Comparison of ENCODE assay signal across 36 cellular contexts in genomic region chr18:63514326-63514725, GRCh38. TPM values are rescaled to one million over a fixed set of nuclear protein-coding genes. Genes with fewer than 3 reads are reported as not detected.
"Had no signal": no experiment of that assay in that cellular context is flagged by ENCODE, and none has a peak within 500 bp of the region (broad histone marks: within the 10 kb centered on the region; RNA-seq: fewer than 3 reads in every experiment).

No MANE protein-coding gene starts in this region.

- H3K36me3 ChIP-seq: brain microvascular endothelial cell, SJCRH30, WERI-Rb-1 had no signal

- H3K4me3 ChIP-seq: PC-9, SJCRH30, SK-N-MC had no signal

- H3K9me3 Mint-ChIP-seq: activated CD4-positive, alpha-beta T cell treated with anti-CD3 and anti-CD28 coated beads, Interleukin-2, amount 10 ng/mL, durations not matched to agents 24 days and 14 days; activated CD8-positive, alpha-beta T cell treated with anti-CD3 and anti-CD28 coated beads for 36 hours; activated naive CD8-positive, alpha-beta T cell treated with anti-CD3 and anti-CD28 coated beads for 36 hours; activated T-cell treated with anti-CD3 and anti-CD28 coated beads, Interleukin-2, amount 50 U/mL, for 72 hours; activated T-helper 17 cell treated with anti-CD3 and anti-CD28 coated beads, Interleukin-2, amount 50 U/mL, for 72 hours had no signal

- H3K4me2 ChIP-seq: PC-9 had no signal

- H3K27me3 ChIP-seq: brain microvascular endothelial cell, SJCRH30 had no signal

- H3K4me1 ChIP-seq: SJCRH30 had no signal

- H3K4me3 Mint-ChIP-seq: activated CD4-positive, alpha-beta T cell treated with anti-CD3 and anti-CD28 coated beads, Interleukin-2, amount 10 ng/mL, durations not matched to agents 24 days and 14 days; activated CD8-positive, alpha-beta T cell treated with anti-CD3 and anti-CD28 coated beads for 36 hours; activated naive CD8-positive, alpha-beta T cell treated with anti-CD3 and anti-CD28 coated beads for 36 hours; activated T-cell treated with anti-CD3 and anti-CD28 coated beads, Interleukin-2, amount 50 U/mL, for 72 hours; activated T-helper 17 cell treated with anti-CD3 and anti-CD28 coated beads, Interleukin-2, amount 50 U/mL, for 72 hours had no signal

- H3K36me3 Mint-ChIP-seq: activated naive CD8-positive, alpha-beta T cell treated with anti-CD3 and anti-CD28 coated beads for 36 hours had no signal

- H3K9me3 ChIP-seq: SJCRH30 had no signal

- H2AFZ ChIP-seq: PC-9 had no signal

- H3K27ac Mint-ChIP-seq: activated CD4-positive, alpha-beta T cell treated with anti-CD3 and anti-CD28 coated beads, Interleukin-2, amount 10 ng/mL, durations not matched to agents 24 days and 14 days; activated CD8-positive, alpha-beta T cell treated with anti-CD3 and anti-CD28 coated beads for 36 hours; activated naive CD8-positive, alpha-beta T cell treated with anti-CD3 and anti-CD28 coated beads for 36 hours; activated T-cell treated with anti-CD3 and anti-CD28 coated beads, Interleukin-2, amount 50 U/mL, for 72 hours; activated T-helper 17 cell treated with anti-CD3 and anti-CD28 coated beads, Interleukin-2, amount 50 U/mL, for 72 hours had no signal

- H3K4me1 Mint-ChIP-seq: activated CD4-positive, alpha-beta T cell treated with anti-CD3 and anti-CD28 coated beads, Interleukin-2, amount 10 ng/mL, durations not matched to agents 24 days and 14 days; activated T-helper 17 cell treated with anti-CD3 and anti-CD28 coated beads, Interleukin-2, amount 50 U/mL, for 72 hours had no signal

- H3K27ac ChIP-seq: brain microvascular endothelial cell, PC-9, SJCRH30, SK-N-MC, WERI-Rb-1 had no signal

- DNase-seq: activated CD4-positive, alpha-beta T cell treated with anti-CD3 and anti-CD28 coated beads, Interleukin-2, amount 50 U/mL, for 4 hours; activated CD8-positive, alpha-beta T cell treated with anti-CD3 and anti-CD28 coated beads for 36 hours; activated effector memory CD4-positive, alpha-beta T cell treated with anti-CD3 and anti-CD28 coated beads, Interleukin-2, amount 50 U/mL, for 16 hours; activated naive CD4-positive, alpha-beta T cell; activated naive CD4-positive, alpha-beta T cell treated with anti-CD3 and anti-CD28 coated beads, Interleukin-2, amount 50 U/mL, for 16 hours; activated naive CD8-positive, alpha-beta T cell treated with anti-CD3 and anti-CD28 coated beads for 36 hours; activated T-cell treated with anti-CD3 and anti-CD28 coated beads, Interleukin-2, amount 50 U/mL, for 1 hour; activated T-cell treated with anti-CD3 and anti-CD28 coated beads, Interleukin-2, amount 50 U/mL, for 72 hours; amniotic stem cell; aorta; brain microvascular endothelial cell; central memory CD4-positive, alpha-beta T cell; NCI-H1092 treated with DMSO at 0.1 percent for 48 hours; NCI-H146; NCI-H187; NCI-H2029 treated with DMSO at 0.1 percent for 48 hours; NCI-H2107; NCI-H226; NCI-H446 treated with DMSO at 0.1 percent for 48 hours; NCI-H524; NCI-H69; PC-9; SHP77; T1000; WERI-Rb-1 had no signal

RNA-seq across cellular contexts. Expression of gene SERPINB12, which starts 27.8 kb away (rescaled TPM):
- total RNA-seq: activated CD4-positive, alpha-beta T cell treated with anti-CD3 and anti-CD28 coated beads, Interleukin-2, amount 10 ng/mL, durations not matched to agents 24 days and 14 days; activated CD8-positive, alpha-beta memory T cell treated with anti-CD3 and anti-CD28 coated beads for 36 hours; activated CD8-positive, alpha-beta T cell treated with anti-CD3 and anti-CD28 coated beads for 36 hours; activated naive CD8-positive, alpha-beta T cell treated with anti-CD3 and anti-CD28 coated beads for 36 hours; activated T-cell treated with anti-CD3 and anti-CD28 coated beads, Interleukin-2, amount 50 U/mL, for 72 hours; activated T-helper 17 cell treated with anti-CD3 and anti-CD28 coated beads, Interleukin-2, amount 50 U/mL, for 72 hours; aorta; cerebellum; M059J; OCI-LY7; PC-9; RPMI7951; SJCRH30; T-helper 1 cell treated with Interleukin-12 subunit alpha and Interleukin-12 subunit beta and Interleukin-4 antibody, amounts not matched to agents 30 ng/mL and 1 ng/mL, for 36 hours; T-helper 2 cell treated with Interferon-gamma antibody and Interleukin-4, amounts not matched to agents 100 ng/mL and 5 ng/mL, for 36 hours had no signal
- polyA plus RNA-seq: aorta had no signal

RNA-seq across cellular contexts. Expression of gene SERPINB5, which starts 37.6 kb away (rescaled TPM):
- total RNA-seq: activated CD4-positive, alpha-beta T cell treated with anti-CD3 and anti-CD28 coated beads, Interleukin-2, amount 10 ng/mL, durations not matched to agents 24 days and 14 days; activated CD8-positive, alpha-beta memory T cell treated with anti-CD3 and anti-CD28 coated beads for 36 hours; activated CD8-positive, alpha-beta T cell treated with anti-CD3 and anti-CD28 coated beads for 36 hours; activated naive CD8-positive, alpha-beta T cell treated with anti-CD3 and anti-CD28 coated beads for 36 hours; activated T-cell treated with anti-CD3 and anti-CD28 coated beads, Interleukin-2, amount 50 U/mL, for 72 hours; activated T-helper 17 cell treated with anti-CD3 and anti-CD28 coated beads, Interleukin-2, amount 50 U/mL, for 72 hours; aorta; cerebellum; M059J; OCI-LY7; RPMI7951; SJCRH30; T-helper 1 cell treated with Interleukin-12 subunit alpha and Interleukin-12 subunit beta and Interleukin-4 antibody, amounts not matched to agents 30 ng/mL and 1 ng/mL, for 36 hours; T-helper 2 cell treated with Interferon-gamma antibody and Interleukin-4, amounts not matched to agents 100 ng/mL and 5 ng/mL, for 36 hours had no signal
